Comparison of ENCODE assay signal across 8 cellular contexts in genomic region chr1:33367488-33368405, GRCh38. TPM values are rescaled to one million over a fixed set of nuclear protein-coding genes. Genes with fewer than 3 reads are reported as not detected.
A peak's percentile ranks its signal among the peaks of the same experiment; 100 is the strongest.
DNase-seq lines count a peak whose midpoint lies in the region; ATAC-seq and TF ChIP-seq lines count a peak whose summit lies in the region.

No MANE protein-coding gene starts in this region.

- H4K20me1 ChIP-seq in BLaER1 treated with 17β-estradiol and CSF1 and Interleukin-3, amounts not matched to agents 10 nM and 100 nM: peaks cover 0 to 17% (median 0%) of the 10 kb centered on the region in 11 experiments; a peak in 2 of 22 replicates

- H3K36me3 Mint-ChIP-seq in activated B cell treated with CpG ODN at 0.5 μM for 24 hours (ENCODE audit: low read depth): no peaks in the 10 kb centered on the region

- no peaks in the 10 kb centered on the region for H3K4me1 Mint-ChIP-seq in activated B cell treated with CpG ODN at 0.5 μM for 24 hours

- no peak overlapping the region for H3K4me3 Mint-ChIP-seq in activated B cell treated with CpG ODN at 0.5 μM for 24 hours

- CTCF ChIA-PET in activated B cell treated with CpG ODN at 0.5 μM for 24 hours (lab: Charles Lee): interaction anchor here (1.0 to 6.4 kb wide), 2 partner anchors 71 to 100 kb away, joined by 4 to 57 read pairs; no protein-coding TSS in a partner anchor

- H3K27ac ChIP-seq in BLaER1 treated with 17β-estradiol and CSF1 and Interleukin-3, amounts not matched to agents 10 nM and 100 nM: 0 out of 22 replicates have a peak overlapping the region, but pooled peaks of 2 of the 11 experiments have one; percentile 12 to 34
- H3K27ac ChIP-seq in breast epithelium: peak overlapping the region; percentile 89 to 94

- no peaks in the 10 kb centered on the region for H3K9me3 ChIP-seq in BLaER1 treated with 17β-estradiol and CSF1 and Interleukin-3, amounts not matched to agents 10 nM and 100 nM (replicated peaks in 1 of 11)
- H3K9me3 ChIP-seq in breast epithelium: no peaks in the 10 kb centered on the region

- POLR2A ChIA-PET in activated B cell treated with CpG ODN at 0.5 μM for 24 hours (lab: Charles Lee): no interaction called here

- no peaks in the 10 kb centered on the region for H3K27me3 ChIP-seq in BLaER1 treated with 17β-estradiol and CSF1 and Interleukin-3, amounts not matched to agents 10 nM and 100 nM
- H3K27me3 ChIP-seq in breast epithelium: no peaks in the 10 kb centered on the region

- H3K9me3 Mint-ChIP-seq in activated B cell treated with CpG ODN at 0.5 μM for 24 hours: no peaks in the 10 kb centered on the region

- no peak overlapping the region for H3K4me3 ChIP-seq in BLaER1 treated with 17β-estradiol and CSF1 and Interleukin-3, amounts not matched to agents 10 nM and 100 nM
- H3K4me3 ChIP-seq in breast epithelium: no peak overlapping the region

- H3K9ac ChIP-seq in BLaER1 treated with 17β-estradiol and CSF1 and Interleukin-3, amounts not matched to agents 10 nM and 100 nM: peak overlapping the region in 4 of 11 experiments; percentile 13 to 44 (median 29); a peak in 9 of 22 replicates

- peak overlapping the region; percentile 61 to 95 (median 86); a peak in 15 of 22 replicates for H3K4me2 ChIP-seq in BLaER1 treated with 17β-estradiol and CSF1 and Interleukin-3, amounts not matched to agents 10 nM and 100 nM

- H3K27ac Mint-ChIP-seq in activated B cell treated with CpG ODN at 0.5 μM for 24 hours: no peak overlapping the region

- intact Hi-C loops in activated B cell treated with CpG ODN at 0.5 μM for 24 hours (cut with micrococcal nuclease) (loop anchor here (1.0 to 5.0 kb wide), 5 partner anchors 17 to 273 kb away; no protein-coding TSS in a partner anchor), breast epithelium (cut with DNase I; ENCODE audit: low total_unique reads) (loop anchor here (5.0 kb wide), 1 partner anchor 70 kb away; no protein-coding TSS in a partner anchor)

- no peak for TF ChIP-seq POLR2A in breast epithelium (IDR thresholded peaks at IDR 0.05)

- no peaks in the 10 kb centered on the region; a peak in 4 of 22 replicates for H3K36me3 ChIP-seq in BLaER1 treated with 17β-estradiol and CSF1 and Interleukin-3, amounts not matched to agents 10 nM and 100 nM
- H3K36me3 ChIP-seq in breast epithelium: no peaks in the 10 kb centered on the region

- peaks cover 50 to 55% (median 53%) of the 10 kb centered on the region in 10 experiments for H3K4me1 ChIP-seq in BLaER1 treated with 17β-estradiol and CSF1 and Interleukin-3, amounts not matched to agents 10 nM and 100 nM
- H3K4me1 ChIP-seq in breast epithelium: peaks cover 20 to 46% of the 10 kb centered on the region in 2 donors

- peaks cover 8% of the 10 kb centered on the region for H3K27me3 Mint-ChIP-seq in activated B cell treated with CpG ODN at 0.5 μM for 24 hours

- TF ChIP-seq CTCF in activated B cell treated with CpG ODN at 0.5 μM for 24 hours (IDR thresholded peaks at IDR 0.05): peak; percentile 48
- peak; percentile 94 to 97 (median 95) for TF ChIP-seq CTCF in breast epithelium (IDR thresholded peaks at IDR 0.05)

- ATAC-seq in GM21576 (IDR thresholded peaks at IDR 0.05; ENCODE audit: unreplicated experiment) (peak; percentile 62), activated B cell treated with CpG ODN at 0.5 μM for 24 hours (ENCODE audit: low read depth) (peak; percentile 99), GM21717 (IDR thresholded peaks at IDR 0.05; ENCODE audit: unreplicated experiment) (no peak)

- DNase-seq in NCI-H2081 (lab: John Stamatoyannopoulos, UW) (peak; percentile 74 to 86), activated B cell treated with CpG ODN at 0.5 μM for 24 hours (peak; percentile 74), breast epithelium (ENCODE audit: low spot score in 2 of 2) (peak; percentile 82 to 91), inferior parietal cortex (ENCODE audit: extremely low spot score) (peak; percentile 93)
- DNase-seq in stimulated activated CD4-positive, alpha-beta T cell treated with anti-CD3 and anti-CD28 coated beads, Interleukin-12 subunit alpha, Interleukin-12 subunit beta, amount 100 ng/mL, for 4 hours: peak; percentile 87

RNA-seq across cellular contexts. Expression of gene A3GALT2, which starts 46.8 kb away (rescaled TPM):
- total RNA-seq in activated B cell treated with CpG ODN at 0.5 μM for 24 hours: not detected in 2 replicates
- total RNA-seq in breast epithelium: not detected
